Comparison of ENCODE assay signal across 31 cellular contexts in the genomic region with DNA sequence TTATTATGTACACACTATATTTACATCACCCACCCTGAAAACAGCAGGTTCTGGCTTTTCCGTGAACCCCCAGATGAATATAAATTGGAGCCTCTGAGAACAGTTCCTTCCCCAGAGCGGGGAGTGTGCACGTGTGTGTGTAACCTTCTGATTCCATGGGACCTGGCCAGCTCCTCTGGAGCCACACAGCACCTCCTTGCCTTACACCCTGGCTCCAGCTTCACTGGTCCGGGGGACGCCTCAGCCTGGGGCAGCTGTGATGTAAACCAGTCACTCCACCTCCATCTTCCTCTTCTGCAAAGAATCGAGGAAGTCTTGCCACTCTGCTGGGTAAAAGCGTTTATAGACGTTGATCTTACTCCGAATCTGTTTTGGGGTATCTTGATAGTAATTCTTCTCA.
"Had no signal": no experiment of that assay in that cellular context is flagged by ENCODE, and none has a peak within 500 bp of the region (broad histone marks: within the 10 kb centered on the region; RNA-seq: fewer than 3 reads in every experiment).

No MANE protein-coding gene starts in this region.

- H3K27ac Mint-ChIP-seq: activated CD4-positive, alpha-beta memory T cell treated with anti-CD3 and anti-CD28 coated beads for 36 hours; activated CD4-positive, alpha-beta T cell treated with anti-CD3 and anti-CD28 coated beads for 36 hours; activated CD4-positive, alpha-beta T cell treated with anti-CD3 and anti-CD28 coated beads, Interleukin-2, amount 10 ng/mL, durations not matched to agents 24 days and 14 days; activated CD8-positive, alpha-beta memory T cell treated with anti-CD3 and anti-CD28 coated beads, Interleukin-2, amount 10 ng/mL, durations not matched to agents 7 days and 5 days; activated CD8-positive, alpha-beta T cell treated with anti-CD3 and anti-CD28 coated beads, Interleukin-2, amount 10 ng/mL, durations not matched to agents 7 days and 5 days; activated naive CD4-positive, alpha-beta T cell treated with anti-CD3 and anti-CD28 coated beads, Interleukin-2, amount 50 U/mL, for 24 hours; activated naive CD8-positive, alpha-beta T cell treated with anti-CD3 and anti-CD28 coated beads for 36 hours; activated naive CD8-positive, alpha-beta T cell treated with anti-CD3 and anti-CD28 coated beads, Interleukin-2, amount 50 U/mL, for 24 hours; activated T-helper 1 cell treated with anti-CD3 and anti-CD28 coated beads, Interleukin-12 subunit alpha, Interleukin-12 subunit beta, Interleukin-2, Interleukin-4 antibody, amounts not matched to agents 30 ng/mL and 10 ng/mL and 1 ng/mL, durations not matched to agents 14 hours and 24 hours and 36 hours; brain had no signal

- DNase-seq: activated CD4-positive, alpha-beta memory T cell treated with anti-CD3 and anti-CD28 coated beads for 36 hours; activated CD4-positive, alpha-beta T cell treated with anti-CD3 and anti-CD28 coated beads for 36 hours; activated CD4-positive, alpha-beta T cell treated with anti-CD3 and anti-CD28 coated beads, Interleukin-2, amount 10 ng/mL, durations not matched to agents 24 days and 14 days; activated CD4-positive, CD25-positive, alpha-beta regulatory T cell; activated CD4-positive, CD25-positive, alpha-beta regulatory T cell treated with anti-CD3 and anti-CD28 coated beads, Interleukin-2, amount 50 U/mL, for 72 hours; activated CD8-positive, alpha-beta memory T cell treated with anti-CD3 and anti-CD28 coated beads, Interleukin-2, amount 10 ng/mL, durations not matched to agents 7 days and 5 days; activated CD8-positive, alpha-beta memory T cell treated with anti-CD3 and anti-CD28 coated beads, Interleukin-2, amount 50 U/mL, for 4 hours; activated CD8-positive, alpha-beta T cell treated with anti-CD3 and anti-CD28 coated beads, Interleukin-2, amount 10 ng/mL, durations not matched to agents 7 days and 5 days; activated gamma-delta T cell; activated naive CD4-positive, alpha-beta T cell; activated naive CD8-positive, alpha-beta T cell treated with anti-CD3 and anti-CD28 coated beads for 36 hours; activated naive CD8-positive, alpha-beta T cell treated with anti-CD3 and anti-CD28 coated beads, Interleukin-2, amount 50 U/mL, for 24 hours; activated T-cell treated with anti-CD3 and anti-CD28 coated beads, Interleukin-2, amount 50 U/mL, for 1 hour; activated T-cell treated with anti-CD3 and anti-CD28 coated beads, Interleukin-2, amount 50 U/mL, for 48 hours; adrenal gland; amygdala; central memory CD4-positive, alpha-beta T cell; cerebellar nuclear complex; colonic mucosa; effector CD8-positive, alpha-beta T cell; foreskin fibroblast; glutamatergic neuron; T-helper 1 cell; T-helper 2 cell had no signal

- H3K27me3 ChIP-seq: adrenal gland, breast epithelium, cardiac muscle cell, colonic mucosa, heart left ventricle had no signal

- H3K9me3 Mint-ChIP-seq: activated CD4-positive, alpha-beta memory T cell treated with anti-CD3 and anti-CD28 coated beads for 36 hours; activated CD4-positive, alpha-beta T cell treated with anti-CD3 and anti-CD28 coated beads, Interleukin-2, amount 10 ng/mL, durations not matched to agents 24 days and 14 days; activated naive CD4-positive, alpha-beta T cell treated with anti-CD3 and anti-CD28 coated beads, Interleukin-2, amount 50 U/mL, for 24 hours; activated naive CD8-positive, alpha-beta T cell treated with anti-CD3 and anti-CD28 coated beads for 36 hours; activated naive CD8-positive, alpha-beta T cell treated with anti-CD3 and anti-CD28 coated beads, Interleukin-2, amount 50 U/mL, for 24 hours; activated T-helper 1 cell treated with anti-CD3 and anti-CD28 coated beads, Interleukin-12 subunit alpha, Interleukin-12 subunit beta, Interleukin-2, Interleukin-4 antibody, amounts not matched to agents 30 ng/mL and 10 ng/mL and 1 ng/mL, durations not matched to agents 14 hours and 24 hours and 36 hours had no signal

- H3K27me3 Mint-ChIP-seq: activated CD4-positive, alpha-beta memory T cell treated with anti-CD3 and anti-CD28 coated beads for 36 hours; activated CD4-positive, alpha-beta T cell treated with anti-CD3 and anti-CD28 coated beads for 36 hours; activated CD4-positive, alpha-beta T cell treated with anti-CD3 and anti-CD28 coated beads, Interleukin-2, amount 10 ng/mL, durations not matched to agents 24 days and 14 days; activated CD8-positive, alpha-beta memory T cell treated with anti-CD3 and anti-CD28 coated beads, Interleukin-2, amount 10 ng/mL, durations not matched to agents 7 days and 5 days; activated naive CD4-positive, alpha-beta T cell treated with anti-CD3 and anti-CD28 coated beads, Interleukin-2, amount 50 U/mL, for 24 hours; activated naive CD8-positive, alpha-beta T cell treated with anti-CD3 and anti-CD28 coated beads for 36 hours; activated naive CD8-positive, alpha-beta T cell treated with anti-CD3 and anti-CD28 coated beads, Interleukin-2, amount 50 U/mL, for 24 hours had no signal

- H3K36me3 ChIP-seq: colonic mucosa had no signal

- H3K4me3 Mint-ChIP-seq: activated CD4-positive, alpha-beta memory T cell treated with anti-CD3 and anti-CD28 coated beads for 36 hours; activated CD4-positive, alpha-beta T cell treated with anti-CD3 and anti-CD28 coated beads for 36 hours; activated CD4-positive, alpha-beta T cell treated with anti-CD3 and anti-CD28 coated beads, Interleukin-2, amount 10 ng/mL, durations not matched to agents 24 days and 14 days; activated CD8-positive, alpha-beta memory T cell treated with anti-CD3 and anti-CD28 coated beads, Interleukin-2, amount 10 ng/mL, durations not matched to agents 7 days and 5 days; activated CD8-positive, alpha-beta T cell treated with anti-CD3 and anti-CD28 coated beads, Interleukin-2, amount 10 ng/mL, durations not matched to agents 7 days and 5 days; activated naive CD4-positive, alpha-beta T cell treated with anti-CD3 and anti-CD28 coated beads, Interleukin-2, amount 50 U/mL, for 24 hours; activated naive CD8-positive, alpha-beta T cell treated with anti-CD3 and anti-CD28 coated beads for 36 hours; activated naive CD8-positive, alpha-beta T cell treated with anti-CD3 and anti-CD28 coated beads, Interleukin-2, amount 50 U/mL, for 24 hours; activated T-helper 1 cell treated with anti-CD3 and anti-CD28 coated beads, Interleukin-12 subunit alpha, Interleukin-12 subunit beta, Interleukin-2, Interleukin-4 antibody, amounts not matched to agents 30 ng/mL and 10 ng/mL and 1 ng/mL, durations not matched to agents 14 hours and 24 hours and 36 hours; brain had no signal

- ATAC-seq: activated CD4-positive, alpha-beta T cell treated with anti-CD3 and anti-CD28 coated beads for 36 hours; activated CD8-positive, alpha-beta memory T cell treated with anti-CD3 and anti-CD28 coated beads, Interleukin-2, amount 10 ng/mL, durations not matched to agents 7 days and 5 days; activated CD8-positive, alpha-beta T cell treated with anti-CD3 and anti-CD28 coated beads, Interleukin-2, amount 10 ng/mL, durations not matched to agents 7 days and 5 days; activated naive CD8-positive, alpha-beta T cell treated with anti-CD3 and anti-CD28 coated beads, Interleukin-2, amount 50 U/mL, for 24 hours; esophagus mucosa; heart left ventricle had no signal

- H3K4me3 ChIP-seq: adrenal gland, breast epithelium, cardiac muscle cell, colonic mucosa, heart left ventricle had no signal

- H3K9me3 ChIP-seq: adrenal gland, breast epithelium, colonic mucosa, heart left ventricle had no signal

- H3K27ac ChIP-seq: adrenal gland, breast epithelium, cardiac muscle cell, colonic mucosa had no signal
